In the genomic region with DNA sequence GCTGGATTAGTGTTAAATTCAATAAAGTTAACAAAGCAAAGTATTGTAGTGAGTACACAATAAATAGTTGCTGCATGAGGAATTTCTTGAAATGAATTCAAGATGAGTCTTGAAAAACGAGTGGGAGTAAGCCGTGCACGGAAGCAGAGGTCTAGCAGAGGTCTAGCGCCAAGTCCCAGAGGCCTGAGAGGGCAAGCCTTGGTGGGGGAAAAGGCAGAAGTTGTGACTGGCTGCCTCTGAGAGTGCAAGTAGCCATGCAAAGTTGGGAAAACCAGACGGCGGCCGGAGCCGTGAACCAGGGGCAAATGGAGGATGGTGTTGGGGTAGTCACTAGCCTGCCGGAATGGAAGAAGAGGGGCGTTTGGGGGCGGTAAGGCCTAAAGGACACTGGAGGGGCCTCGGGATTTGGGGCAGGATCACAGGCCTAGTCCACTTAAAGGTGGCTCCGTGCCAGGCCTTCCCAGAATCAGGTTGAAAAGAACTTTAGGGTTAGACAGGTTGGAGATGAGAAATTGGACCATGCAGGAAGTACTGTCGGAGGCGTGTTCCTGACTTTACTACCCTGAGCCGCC, we compare ENCODE assay signal across 8 cellular contexts. TPM values are rescaled to one million over a fixed set of nuclear protein-coding genes. Genes with fewer than 3 reads are reported as not detected.
A peak's percentile ranks its signal among the peaks of the same experiment; 100 is the strongest.
DNase-seq lines count a peak whose midpoint lies in the region; ATAC-seq and TF ChIP-seq lines count a peak whose summit lies in the region.

No MANE protein-coding gene starts in this region.

- 16 to 30% methylated on average over 7 to 16 of the region's 16 CpGs for WGBS in endodermal cell (ENCODE audit: insufficient coverage in 1 of 2, insufficient read length in 1 of 2), 2 experiments
- WGBS in upper lobe of left lung, 2 donors, result 0% methylated on average over 13 to 16 of the region's 16 CpGs

- H3K27me3 Mint-ChIP-seq in T-helper 17 cell (no peaks in the 10 kb centered on the region), endodermal cell (ENCODE audit: insufficient read depth) (no peaks in the 10 kb centered on the region)

- peaks cover 61% of the 10 kb centered on the region for H3K36me3 ChIP-seq in endodermal cell (ENCODE audit: control insufficient read depth, insufficient read depth, low read length)
- H3K36me3 ChIP-seq in mucosa of stomach (ENCODE audit: control insufficient read depth, insufficient read depth, low read length), result peaks cover 25% of the 10 kb centered on the region
- H3K36me3 ChIP-seq in upper lobe of left lung, result peaks cover 20 to 32% (median 27%) of the 10 kb centered on the region in 4 donors

- DNase-seq in AG08395 (ENCODE audit: low spot score) (peak; percentile 87), T-helper 17 cell (no peak), endodermal cell (no peak), upper lobe of left lung (peak in 1 of 2 donors; percentile 60)

- TF ChIP-seq CTCF in endodermal cell (conservative IDR thresholded peaks at IDR 0.05), result no peak
- no peak for TF ChIP-seq CTCF in upper lobe of left lung (IDR thresholded peaks at IDR 0.05)

- peaks cover 9% of the 10 kb centered on the region for H3K36me3 Mint-ChIP-seq in T-helper 17 cell (ENCODE audit: low read depth)
- H3K36me3 Mint-ChIP-seq in endodermal cell (ENCODE audit: low read depth), result peaks cover 65% of the 10 kb centered on the region

- H3K9me3 ChIP-seq in T-helper 17 cell (ENCODE audit: control insufficient read depth, low read length, poor library complexity, severe bottlenecking) (no peaks in the 10 kb centered on the region), endodermal cell (ENCODE audit: control insufficient read depth, low read length) (no peaks in the 10 kb centered on the region), mucosa of stomach (ENCODE audit: control insufficient read depth, low read length) (no peaks in the 10 kb centered on the region), upper lobe of left lung (no peaks in the 10 kb centered on the region)

- TF ChIP-seq EP300 in upper lobe of left lung (IDR thresholded peaks at IDR 0.05), result no peak

- no peak for TF ChIP-seq POLR2A in GM18505 (IDR thresholded peaks at IDR 0.05; ENCODE audit: borderline replicate concordance, extremely low read depth, insufficient read depth, insufficient read length)
- TF ChIP-seq POLR2A in upper lobe of left lung (IDR thresholded peaks at IDR 0.05), result no peak

- H3K4me1 Mint-ChIP-seq in T-helper 17 cell (peaks cover 44% of the 10 kb centered on the region), endodermal cell (peaks cover 49% of the 10 kb centered on the region)

- no peaks in the 10 kb centered on the region for H3K9me3 Mint-ChIP-seq in endodermal cell

- peak overlapping the region; percentile 99 for H3K4me3 Mint-ChIP-seq in T-helper 17 cell
- H3K4me3 Mint-ChIP-seq in endodermal cell, result peak overlapping the region; percentile 98

- peak overlapping the region; percentile 98 for H3K27ac ChIP-seq in endodermal cell (ENCODE audit: low read depth, low read length)
- peak overlapping the region; percentile 97 to 99 (median 98) for H3K27ac ChIP-seq in upper lobe of left lung

- H3K9ac ChIP-seq in endodermal cell (ENCODE audit: extremely low read depth, low read length, poor library complexity, severe bottlenecking) (peak overlapping the region; percentile 99), mucosa of stomach (ENCODE audit: low read length) (peak overlapping the region; percentile 99)

- H3K4me3 ChIP-seq in endodermal cell (ENCODE audit: low read length), result peak overlapping the region; percentile 95
- peak overlapping the region; percentile 100 for H3K4me3 ChIP-seq in mucosa of stomach (ENCODE audit: low read length)
- peak overlapping the region; percentile 69 to 99 (median 88) for H3K4me3 ChIP-seq in upper lobe of left lung

- H3K27ac Mint-ChIP-seq in T-helper 17 cell (peak overlapping the region; percentile 98), endodermal cell (peak overlapping the region; percentile 100)

- H3K4me1 ChIP-seq in endodermal cell (ENCODE audit: control insufficient read depth, insufficient read depth, low read length), result peaks cover 13% of the 10 kb centered on the region
- peaks cover 40% of the 10 kb centered on the region for H3K4me1 ChIP-seq in mucosa of stomach (ENCODE audit: control insufficient read depth, insufficient read depth, low read length)
- H3K4me1 ChIP-seq in upper lobe of left lung, result peaks cover 42 to 53% (median 45%) of the 10 kb centered on the region in 4 donors

- ATAC-seq in GM18505 (IDR thresholded peaks at IDR 0.05; ENCODE audit: unreplicated experiment) (peak; percentile 9), HG03159 (IDR thresholded peaks at IDR 0.05; ENCODE audit: unreplicated experiment) (peak; percentile 24), T-helper 17 cell (no peak), upper lobe of left lung (ENCODE audit: low FRiP score in 2 of 2) (peak; percentile 56 to 72), HG03521 (IDR thresholded peaks at IDR 0.05; ENCODE audit: unreplicated experiment) (no peak)

- H3K27me3 ChIP-seq in endodermal cell (ENCODE audit: control insufficient read depth, insufficient read depth, low read length, poor library complexity, severe bottlenecking) (no peaks in the 10 kb centered on the region), mucosa of stomach (ENCODE audit: control insufficient read depth, insufficient read depth, low read length) (no peaks in the 10 kb centered on the region), upper lobe of left lung (no peaks in the 10 kb centered on the region)

RNA-seq across cellular contexts. Expression of gene SLC3A2, which starts 0.4 kb away (rescaled TPM):
- total RNA-seq in T-helper 17 cell (100 to 1,000 TPM; 233 to 240 TPM), endodermal cell (100 to 1,000 TPM; 438 to 488 TPM), upper lobe of left lung (100 to 1,000 TPM; 120 to 236 (median 179) TPM)
- 216 TPM for polyA plus RNA-seq in endodermal cell (2013, experiment 1 of 2)
- polyA plus RNA-seq in endodermal cell (2013, experiment 2 of 2), result 179 TPM

RNA-seq across cellular contexts. Expression of gene CHRM1, which starts 40.8 kb away (rescaled TPM):
- total RNA-seq in T-helper 17 cell (not detected), endodermal cell (not detected), upper lobe of left lung (1 to 10 TPM in 4 of 6 donors, under 1 TPM in 1, not detected in 1; 0.59 to 7.3 (median 3.0) TPM)
- 0.07 TPM for polyA plus RNA-seq in endodermal cell (2013, experiment 1 of 2)
- 0.21 TPM for polyA plus RNA-seq in endodermal cell (2013, experiment 2 of 2)

RNA-seq across cellular contexts. Expression of gene WDR74, which starts 40.9 kb away (rescaled TPM):
- total RNA-seq in T-helper 17 cell (100 to 1,000 TPM; 146 to 163 TPM), endodermal cell (10 to 100 TPM; 44.6 to 48.1 TPM), upper lobe of left lung (10 to 100 TPM; 31.5 to 56.6 (median 50.4) TPM)
- 130 TPM for polyA plus RNA-seq in endodermal cell (2013, experiment 1 of 2)
- 195 TPM for polyA plus RNA-seq in endodermal cell (2013, experiment 2 of 2)

RNA-seq across cellular contexts. Expression of gene TEX54, which starts 47.7 kb away (rescaled TPM):
- total RNA-seq in T-helper 17 cell, result not detected
- total RNA-seq in endodermal cell, result not detected
- not detected for polyA plus RNA-seq in endodermal cell (2013, experiment 1 of 2)
- not detected for polyA plus RNA-seq in endodermal cell (2013, experiment 2 of 2)
- total RNA-seq in upper lobe of left lung, result not detected

RNA-seq across cellular contexts. Expression of gene STX5, which starts 48.5 kb away (rescaled TPM):
- total RNA-seq in T-helper 17 cell, result 100 to 1,000 TPM; 103 to 119 TPM
- total RNA-seq in endodermal cell, result 10 to 100 TPM; 36.9 to 37.3 TPM
- polyA plus RNA-seq in endodermal cell (2013, experiment 1 of 2), result 38.8 TPM
- 35.1 TPM for polyA plus RNA-seq in endodermal cell (2013, experiment 2 of 2)
- 10 to 100 TPM; 25.3 to 53.8 (median 44.9) TPM for total RNA-seq in upper lobe of left lung

Comparison
In these comparisons a context has a peak if more than half of its experiments do, and no peak if none do; other contexts are left out.
1. ATAC-seq: peak in GM18505 (single experiment), HG03159 (single experiment) and upper lobe of left lung (2 of 2); none in T-helper 17 cell (single experiment) and HG03521 (single experiment).
2. Peak in every context shown above with its lines, with median percentiles within 50 percentile points of each other: H3K4me3 ChIP-seq.